In the genomic region with DNA sequence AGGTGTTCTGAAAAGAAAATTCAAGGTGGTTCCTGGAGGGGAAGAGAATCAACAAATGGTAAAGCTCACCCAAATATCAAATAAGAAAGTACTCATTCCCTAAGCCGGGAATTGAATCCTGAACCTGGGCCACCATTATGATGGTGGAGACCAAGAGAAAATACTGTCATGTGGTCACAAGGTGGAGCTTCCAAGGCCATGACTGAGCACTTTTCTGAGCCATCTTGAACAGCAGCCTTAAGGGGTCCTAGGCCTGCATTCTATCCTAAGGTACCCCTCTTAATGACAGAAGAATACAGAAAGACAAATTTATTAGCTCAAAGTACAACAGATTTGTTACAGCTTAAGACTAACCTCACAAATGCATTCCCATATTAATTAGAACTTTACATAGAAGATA, we compare ENCODE assay signal across 1 cellular context.
TF ChIP-seq lines count a peak whose summit lies in the region.

No MANE protein-coding gene starts in this region.

TF ChIP-seq in K562, 482 proteins besides CTCF, POLR2A, EP300 and RAD21:
- TF ChIP-seq E2F3 (CRISPR knock-in tag; IDR thresholded peaks at IDR 0.05) (no peak), NFE2L1 (tag; IDR thresholded peaks at IDR 0.05; ENCODE audit: borderline replicate concordance, low read depth) (peak; percentile 53; the same call in 1 of the 2 replicates), MAFF (IDR thresholded peaks at IDR 0.05; ENCODE audit: low read length) (peak; percentile 40; the same call in 1 of the 2 replicates), NFE2 (IDR thresholded peaks at IDR 0.05; ENCODE audit: low read depth) (peak; percentile 80), ZNF316 (IDR thresholded peaks at IDR 0.05) (peak; percentile 67), CBFA2T2 (conservative IDR thresholded peaks at IDR 0.05) (no peak), C11orf30 (IDR thresholded peaks at IDR 0.05; ENCODE audit: low read depth) (0 out of 2 replicates have a peak, but pooled peaks have one; percentile 7), MAFG (tag; conservative IDR thresholded peaks at IDR 0.05) (peak; percentile 41)
